In genomic region chr4:112086036-112086434, GRCh38 we compare ENCODE assay signal across 20 cellular contexts.
"Had no signal": no experiment of that assay in that cellular context is flagged by ENCODE, and none has a peak within 500 bp of the region (broad histone marks: within the 10 kb centered on the region; RNA-seq: fewer than 3 reads in every experiment).

No MANE protein-coding gene starts in this region.

- DNase-seq: activated CD4-positive, alpha-beta T cell treated with anti-CD3 and anti-CD28 coated beads, Interleukin-2, amount 10 ng/mL, durations not matched to agents 24 days and 14 days; activated CD4-positive, CD25-positive, alpha-beta regulatory T cell; activated CD8-positive, alpha-beta memory T cell treated with anti-CD3 and anti-CD28 coated beads, Interleukin-2, amount 50 U/mL, for 4 hours; activated CD8-positive, alpha-beta T cell treated with anti-CD3 and anti-CD28 coated beads, Interleukin-2, amount 10 ng/mL, durations not matched to agents 7 days and 5 days; activated gamma-delta T cell; activated naive CD8-positive, alpha-beta T cell treated with anti-CD3 and anti-CD28 coated beads for 36 hours; activated T-cell treated with anti-CD3 and anti-CD28 coated beads, Interleukin-2, amount 50 U/mL, for 48 hours; effector CD8-positive, alpha-beta T cell; gastrocnemius medialis; heart right ventricle; natural killer cell; nucleus accumbens; right cardiac atrium; stimulated activated CD4-positive, alpha-beta T cell treated with anti-CD3 and anti-CD28 coated beads, Interleukin-4, amount 100 ng/mL, for 24 hours; stimulated activated naive CD4-positive, alpha-beta T cell; tibial artery; uterus had no signal

- H3K4me3 ChIP-seq: coronary artery, gastrocnemius medialis, heart right ventricle, skin epidermis, tibial artery, uterus had no signal

- H3K4me1 ChIP-seq: gastrocnemius medialis, tibial artery, uterus had no signal

- H3K27ac ChIP-seq: coronary artery, tibial artery, uterus had no signal

- H3K36me3 ChIP-seq: gastrocnemius medialis, heart right ventricle, tibial artery, uterus had no signal

- ATAC-seq: activated CD8-positive, alpha-beta T cell treated with anti-CD3 and anti-CD28 coated beads, Interleukin-2, amount 10 ng/mL, durations not matched to agents 7 days and 5 days; gastrocnemius medialis; left lobe of liver; natural killer cell; right cardiac atrium had no signal

- H3K27me3 ChIP-seq: gastrocnemius medialis, heart right ventricle, tibial artery, uterus had no signal

- H3K9me3 ChIP-seq: gastrocnemius medialis, heart right ventricle, tibial artery, uterus had no signal
